ENCODE assay signal across 15 cellular contexts in the genomic region with DNA sequence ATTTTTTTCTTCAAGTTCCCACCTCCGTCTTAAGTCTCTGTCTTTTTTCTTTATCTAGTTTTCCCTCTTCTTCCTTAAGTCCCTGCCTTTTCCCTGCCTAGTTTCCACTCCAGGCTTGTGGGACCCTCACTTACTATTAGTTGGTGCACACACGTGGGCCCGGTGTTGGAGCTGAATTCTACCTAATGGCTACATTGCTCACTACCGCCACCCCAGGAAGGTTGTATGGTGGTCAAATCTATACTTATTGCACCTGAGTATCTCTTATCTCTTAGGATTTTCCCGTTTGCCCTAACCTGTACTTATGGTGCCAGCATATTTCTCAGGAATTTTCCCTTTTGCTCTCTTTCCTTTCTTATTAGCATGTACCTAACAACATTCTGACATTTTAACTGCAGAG.
DNase-seq lines count a peak whose midpoint lies in the region; ATAC-seq and TF ChIP-seq lines count a peak whose summit lies in the region.
"Had no signal": no experiment of that assay in that cellular context is flagged by ENCODE, and none has a peak within 500 bp of the region (broad histone marks: within the 10 kb centered on the region; RNA-seq: fewer than 3 reads in every experiment).

No MANE protein-coding gene starts in this region.

- intact Hi-C loops in PC-3 (cut with micrococcal nuclease): no loop called here

- no peaks in the 10 kb centered on the region for H4K20me1 ChIP-seq in PC-3 (ENCODE audit: low read length)
- no peaks in the 10 kb centered on the region for H4K20me1 ChIP-seq in hepatocyte (ENCODE audit: insufficient read depth, poor library complexity, severe bottlenecking)

- H3K79me2 ChIP-seq in PC-3 (ENCODE audit: low read length) (no peaks in the 10 kb centered on the region), hepatocyte (no peaks in the 10 kb centered on the region)

- 79% methylated on average over 5 of the region's 5 CpGs for WGBS in hepatocyte (ENCODE audit: low lambda C conversion rate, missing lambda C conversion rate)

- H3K9me2 ChIP-seq in PC-3 (replicated peaks; ENCODE audit: low read length) (no peaks in the 10 kb centered on the region), hepatocyte (replicated peaks; ENCODE audit: insufficient read depth) (no peaks in the 10 kb centered on the region)

- H3K4me2 ChIP-seq in PC-3 (ENCODE audit: low read length) (no peak overlapping the region), hepatocyte (no peak overlapping the region)

- no peak overlapping the region for H3K4me3 ChIP-seq in PC-3 (ENCODE audit: low read length)
- H3K4me3 ChIP-seq in hepatocyte: no peak overlapping the region
- H3K4me3 ChIP-seq: ascending aorta, left ventricle myocardium inferior, stomach had no signal

- no peaks in the 10 kb centered on the region for H3K27me3 ChIP-seq in PC-3 (ENCODE audit: low read length)
- H3K27me3 ChIP-seq in hepatocyte: no peaks in the 10 kb centered on the region
- H3K27me3 ChIP-seq: ascending aorta, stomach had no signal

- H2AFZ ChIP-seq in PC-3 (ENCODE audit: low read length): no peak overlapping the region
- no peak overlapping the region for H2AFZ ChIP-seq in hepatocyte

- CTCF ChIA-PET in PC-3 (lab: Charles Lee): no interaction called here

- BruUV-seq in PC-3 (replicated peaks; lab: Mats Ljungman, UMichigan): no TSS peak

- H3K36me3 ChIP-seq in PC-3 (ENCODE audit: low read depth, low read length) (no peaks in the 10 kb centered on the region), hepatocyte (replicated peaks; ENCODE audit: insufficient read depth, low read depth) (no peaks in the 10 kb centered on the region)
- H3K36me3 ChIP-seq: ascending aorta, left ventricle myocardium inferior, stomach had no signal

- POLR2A ChIA-PET in PC-3 (lab: Charles Lee; ENCODE audit: unreplicated experiment): no interaction called here

- H3K4me1 ChIP-seq in PC-3 (ENCODE audit: insufficient read depth, low read length) (peaks cover 4% of the 10 kb centered on the region; the same call in 1 of the 2 replicates), hepatocyte (ENCODE audit: insufficient read depth) (peaks cover 11% of the 10 kb centered on the region)
- H3K4me1 ChIP-seq: ascending aorta, stomach had no signal

- H3K9me3 ChIP-seq in PC-3 (ENCODE audit: low read length) (no peaks in the 10 kb centered on the region), hepatocyte (ENCODE audit: low read depth) (no peaks in the 10 kb centered on the region)
- H3K9me3 ChIP-seq: ascending aorta, left ventricle myocardium inferior, stomach had no signal

- no peak for ATAC-seq in PC-3
- ATAC-seq in HG03196 (IDR thresholded peaks at IDR 0.05; ENCODE audit: unreplicated experiment): no peak

- H3K9ac ChIP-seq in PC-3 (ENCODE audit: low read length): no peak overlapping the region

- DNase-seq in PC-3: no peak
- no peak for DNase-seq in hepatocyte (ENCODE audit: low spot score)
- DNase-seq in D341Med (ENCODE audit: low spot score): no peak
- no peak for DNase-seq in T1000 (lab: John Stamatoyannopoulos, UW)
- DNase-seq: activated effector memory CD4-positive, alpha-beta T cell treated with anti-CD3 and anti-CD28 coated beads, Interleukin-2, amount 50 U/mL, for 16 hours; dermis blood vessel endothelial cell; left ventricle myocardium inferior; NCI-H1105 treated with DMSO at 0.1 percent for 48 hours; posterior cingulate gyrus; stimulated activated CD4-positive, alpha-beta T cell treated with anti-CD3 and anti-CD28 coated beads, Interleukin-12 subunit alpha, Interleukin-12 subunit beta, amount 100 ng/mL, for 4 hours; stomach had no signal

- no peaks in the 10 kb centered on the region for H3F3A ChIP-seq in PC-3 (ENCODE audit: low read length, unreplicated experiment)

- H3K27ac ChIP-seq in C4-2B (no peak overlapping the region), PC-3 (ENCODE audit: low read length) (no peak overlapping the region), hepatocyte (no peak overlapping the region)
- H3K27ac ChIP-seq: ascending aorta, left ventricle myocardium inferior, stomach had no signal

- TF ChIP-seq CTCF in C4-2B (conservative IDR thresholded peaks at IDR 0.05) (peak; percentile 47), GM12874 (IDR thresholded peaks at IDR 0.05; ENCODE audit: insufficient read depth, low read depth, low read length) (peak; percentile 35; the same call in 1 of the 2 replicates), PC-3 (conservative IDR thresholded peaks at IDR 0.05; ENCODE audit: low read depth, low read length) (peak; percentile 39), hepatocyte (IDR thresholded peaks at IDR 0.05; ENCODE audit: poor library complexity) (peak; percentile 10)
